Comparison of ENCODE assay signal across 26 cellular contexts in genomic region chr15:99055555-99056134, GRCh38. TPM values are rescaled to one million over a fixed set of nuclear protein-coding genes. Genes with fewer than 3 reads are reported as not detected.
A peak's percentile ranks its signal among the peaks of the same experiment; 100 is the strongest.
DNase-seq lines count a peak whose midpoint lies in the region; ATAC-seq, FAIRE-seq and TF ChIP-seq lines count a peak whose summit lies in the region.
"Had no signal": no experiment of that assay in that cellular context is flagged by ENCODE, and none has a peak within 500 bp of the region (broad histone marks: within the 10 kb centered on the region; RNA-seq: fewer than 3 reads in every experiment).

No MANE protein-coding gene starts in this region.

- FAIRE-seq in A549 (lab: Jason Lieb, UNC) (no peak), K562 (lab: Jason Lieb, UNC) (no peak)
- FAIRE-seq: A204.1, D721Med, GM12878 had no signal

- H3K9me3 ChIP-seq in A549 = no peaks in the 10 kb centered on the region
- H3K9me3 ChIP-seq in K562 (replicated peaks; ENCODE audit: control insufficient read depth, insufficient read depth, low read depth, low read length) = no peaks in the 10 kb centered on the region
- no peaks in the 10 kb centered on the region for H3K9me3 ChIP-seq in osteoblast (ENCODE audit: low read depth, low read length)
- H3K9me3 ChIP-seq: BE2C had no signal

- H3K79me2 ChIP-seq in K562 (ENCODE audit: control insufficient read depth, insufficient read depth, low read length) (no peaks in the 10 kb centered on the region), osteoblast (ENCODE audit: insufficient read depth, low read length) (no peaks in the 10 kb centered on the region)

- H3K4me1 Mint-ChIP-seq in activated CD8-positive, alpha-beta memory T cell treated with anti-CD3 and anti-CD28 coated beads, Interleukin-2, amount 10 ng/mL, durations not matched to agents 7 days and 5 days = peaks cover 9% of the 10 kb centered on the region

- H3K9me1 ChIP-seq in K562 (ENCODE audit: control insufficient read depth, insufficient read depth, low read length) = no peaks in the 10 kb centered on the region

- H4K20me1 ChIP-seq in K562 (replicated peaks; ENCODE audit: control insufficient read depth, insufficient read depth, low read length) (no peaks in the 10 kb centered on the region), osteoblast (ENCODE audit: insufficient read depth, low read length) (no peaks in the 10 kb centered on the region)
- H4K20me1 ChIP-seq: BLaER1 treated with 17β-estradiol and CSF1 and Interleukin-3, amounts not matched to agents 10 nM and 100 nM had no signal

- H3K27ac ChIP-seq in A549 = 0 out of 6 replicates have a peak overlapping the region, but pooled peaks of 1 of the 2 experiments have one; percentile 4
- no peak overlapping the region for H3K27ac ChIP-seq in K562 (ENCODE audit: extremely low read depth, low read depth, low read length)
- H3K27ac ChIP-seq in osteoblast (ENCODE audit: low read depth, low read length) = no peak overlapping the region
- H3K27ac ChIP-seq: 22Rv1; BLaER1 treated with 17β-estradiol and CSF1 and Interleukin-3, amounts not matched to agents 10 nM and 100 nM had no signal

- H3K27me3 ChIP-seq in K562 (ENCODE audit: control insufficient read depth in 2 of 2, insufficient read depth in 2 of 2, low read length in 2 of 2) = peaks cover 19 to 53% of the 10 kb centered on the region in 2 experiments; a peak in 3 of 5 replicates
- peaks cover 6% of the 10 kb centered on the region for H3K27me3 ChIP-seq in osteoblast (ENCODE audit: insufficient read depth, low read length)

- H2AFZ ChIP-seq in K562 (ENCODE audit: low read depth, low read length) (no peak overlapping the region), osteoblast (ENCODE audit: low read length) (no peak overlapping the region)
- H2AFZ ChIP-seq: GM23338 had no signal

- H3K4me3 ChIP-seq in A549 = no peak overlapping the region
- no peak overlapping the region for H3K4me3 ChIP-seq in K562
- no peak overlapping the region for H3K4me3 ChIP-seq in osteoblast (ENCODE audit: insufficient read depth, low read length)
- H3K4me3 ChIP-seq: BLaER1 treated with 17β-estradiol and CSF1 and Interleukin-3, amounts not matched to agents 10 nM and 100 nM; GM12878; GM23338 had no signal

- H3K4me3 Mint-ChIP-seq in activated CD8-positive, alpha-beta memory T cell treated with anti-CD3 and anti-CD28 coated beads, Interleukin-2, amount 10 ng/mL, durations not matched to agents 7 days and 5 days = no peak overlapping the region
- H3K4me3 Mint-ChIP-seq: CD14-positive monocyte; CD4-positive, alpha-beta T cell; GM23338; H9 had no signal

- intact Hi-C loops in K562 (cut with micrococcal nuclease) = loop anchor here (10.0 kb wide), 2 partner anchors 161 to 271 kb away; no protein-coding TSS in a partner anchor

- in situ Hi-C loops in K562 (cut with MboI) = no loop called here

- no peak for ATAC-seq in activated CD8-positive, alpha-beta memory T cell treated with anti-CD3 and anti-CD28 coated beads, Interleukin-2, amount 10 ng/mL, durations not matched to agents 7 days and 5 days
- ATAC-seq in A549 (no peak), K562 (no peak), GM18517 (IDR thresholded peaks at IDR 0.05; ENCODE audit: unreplicated experiment) (no peak)
- ATAC-seq: GM12878, GM23338, HCT116 had no signal

- DNase-seq in activated CD8-positive, alpha-beta memory T cell treated with anti-CD3 and anti-CD28 coated beads for 24 hours = peak; percentile 3
- no peak for DNase-seq in activated CD8-positive, alpha-beta memory T cell treated with anti-CD3 and anti-CD28 coated beads, Interleukin-2, amount 10 ng/mL, durations not matched to agents 7 days and 5 days
- no peak for DNase-seq in A549 (ENCODE audit: low read depth in 1 of 2, low spot score in 1 of 2)
- DNase-seq in K562 (ENCODE audit: extremely low read depth in 1 of 4, low spot score in 3 of 4) = no peak
- DNase-seq in osteoblast (ENCODE audit: insufficient read length, low spot score, missing footprints) = peak; percentile 79
- DNase-seq in activated CD4-positive, alpha-beta T cell treated with anti-CD3 and anti-CD28 coated beads, Interleukin-2, amount 50 U/mL, for 1 hour = no peak
- no peak for DNase-seq in stimulated activated CD4-positive, alpha-beta T cell treated with anti-CD3 and anti-CD28 coated beads, Interleukin-4, amount 100 ng/mL, for 24 hours
- DNase-seq: ACHN; AML-193; BE2C; CD4-positive, alpha-beta T cell; CD8-positive, alpha-beta memory T cell; DMS79; EL; GDM1 had no signal

- TF ChIP-seq POLR2A in A549 (IDR thresholded peaks at IDR 0.05; ENCODE audit: low read length) (no peak), K562 (conservative IDR thresholded peaks at IDR 0.05) (no peak)

- H3K36me3 ChIP-seq in K562 (ENCODE audit: control insufficient read depth, insufficient read depth, low read length) (no peaks in the 10 kb centered on the region), osteoblast (ENCODE audit: insufficient read depth, low read length) (no peaks in the 10 kb centered on the region)
- H3K36me3 ChIP-seq: BE2C; BLaER1 treated with 17β-estradiol and CSF1 and Interleukin-3, amounts not matched to agents 10 nM and 100 nM had no signal

- 66% methylated on average over 6 of the region's 6 CpGs for WGBS in A549 (ENCODE audit: missing lambda C conversion rate)
- 2% methylated on average over 6 of the region's 6 CpGs for WGBS in K562 (ENCODE audit: insufficient coverage, low coverage, missing lambda C conversion rate)

- H3K9me3 Mint-ChIP-seq in activated CD8-positive, alpha-beta memory T cell treated with anti-CD3 and anti-CD28 coated beads, Interleukin-2, amount 10 ng/mL, durations not matched to agents 7 days and 5 days (ENCODE audit: low read depth) = no peaks in the 10 kb centered on the region
- H3K9me3 Mint-ChIP-seq: CD4-positive, alpha-beta T cell; GM23338; H9 had no signal

- TF ChIP-seq EP300 in A549 (IDR thresholded peaks at IDR 0.05) (no peak), K562 (IDR thresholded peaks at IDR 0.05; ENCODE audit: low read length) (no peak)

- H3K4me1 ChIP-seq in A549 = peaks cover 25% of the 10 kb centered on the region
- peaks cover 0 to 9% of the 10 kb centered on the region in 2 experiments; a peak in 2 of 5 replicates for H3K4me1 ChIP-seq in K562 (replicated peaks in 1 of 2; ENCODE audit: control insufficient read depth in 2 of 2, insufficient read depth in 2 of 2, low read length in 2 of 2)
- peaks cover 8% of the 10 kb centered on the region for H3K4me1 ChIP-seq in osteoblast (ENCODE audit: insufficient read depth, low read length)
- H3K4me1 ChIP-seq: BE2C had no signal

- no peak overlapping the region for H3K9ac ChIP-seq in K562 (ENCODE audit: insufficient read depth in 1 of 2, low read depth in 2 of 2, low read length in 2 of 2)
- H3K9ac ChIP-seq: BLaER1 treated with 17β-estradiol and CSF1 and Interleukin-3, amounts not matched to agents 10 nM and 100 nM had no signal

- CTCF ChIA-PET in activated CD8-positive, alpha-beta memory T cell treated with anti-CD3 and anti-CD28 coated beads, Interleukin-2, amount 10 ng/mL, durations not matched to agents 7 days and 5 days (lab: Charles Lee) = interaction anchor here (5.2 kb wide), 1 partner anchor 23 kb away, joined by 38 read pairs; no protein-coding TSS in a partner anchor
- CTCF ChIA-PET in A549 (lab: Yijun Ruan, JAX) = interaction anchor here (0.9 to 16.2 kb wide), 4 partner anchors 13 to 537 kb away, joined by 3 to 227 read pairs (median 4); no protein-coding TSS in a partner anchor
- CTCF ChIA-PET in K562 (lab: Yijun Ruan, JAX; ENCODE audit: low intra/inter-chr PET ratio) = no interaction called here

- TF ChIP-seq CTCF in A549 (IDR thresholded peaks at IDR 0.05) = no peak
- no peak for TF ChIP-seq CTCF in K562 (IDR thresholded peaks at IDR 0.05 in 2 of 3, conservative IDR thresholded peaks at IDR 0.05 in 1 of 3; ENCODE audit: insufficient read depth in 2 of 3, low read depth in 1 of 3, low read length in 3 of 3)
- TF ChIP-seq CTCF in osteoblast (IDR thresholded peaks at IDR 0.05; ENCODE audit: extremely low read depth, low read depth, low read length) = no peak

- no peaks in the 10 kb centered on the region for H3K36me3 Mint-ChIP-seq in activated CD8-positive, alpha-beta memory T cell treated with anti-CD3 and anti-CD28 coated beads, Interleukin-2, amount 10 ng/mL, durations not matched to agents 7 days and 5 days
- H3K36me3 Mint-ChIP-seq: CD8-positive, alpha-beta memory T cell had no signal

- TF ChIP-seq RAD21 in A549 (conservative IDR thresholded peaks at IDR 0.05 in 1 of 2, IDR thresholded peaks at IDR 0.05 in 1 of 2) = no peak
- TF ChIP-seq RAD21 in K562 (CRISPR knock-in tag; conservative IDR thresholded peaks at IDR 0.05 in 1 of 2, IDR thresholded peaks at IDR 0.05 in 1 of 2) = no peak

- no TSS peak for BruUV-seq in K562 (replicated peaks; lab: Mats Ljungman, UMichigan)

- peaks cover 31% of the 10 kb centered on the region for H3K27me3 Mint-ChIP-seq in activated CD8-positive, alpha-beta memory T cell treated with anti-CD3 and anti-CD28 coated beads, Interleukin-2, amount 10 ng/mL, durations not matched to agents 7 days and 5 days

- H3K4me2 ChIP-seq in A549 = no peak overlapping the region
- H3K4me2 ChIP-seq in K562 (ENCODE audit: insufficient read depth, low read length) = no peak overlapping the region
- no peak overlapping the region for H3K4me2 ChIP-seq in osteoblast (ENCODE audit: insufficient read depth, low read length)
- H3K4me2 ChIP-seq: BLaER1 treated with 17β-estradiol and CSF1 and Interleukin-3, amounts not matched to agents 10 nM and 100 nM; GM23338 had no signal

- H3K27ac Mint-ChIP-seq in activated CD8-positive, alpha-beta memory T cell treated with anti-CD3 and anti-CD28 coated beads, Interleukin-2, amount 10 ng/mL, durations not matched to agents 7 days and 5 days = no peak overlapping the region
- H3K27ac Mint-ChIP-seq: CD4-positive, alpha-beta T cell; CD8-positive, alpha-beta memory T cell; H9 had no signal

- POLR2A ChIA-PET in A549 (lab: Yijun Ruan, JAX) = no interaction called here
- POLR2A ChIA-PET in K562 (lab: Yijun Ruan, JAX) = interaction anchor here (1.1 kb wide), 1 partner anchor 14 kb away, joined by 4 read pairs; no protein-coding TSS in a partner anchor

RNA-seq across cellular contexts. Expression of gene PGPEP1L, which starts 48.1 kb away (rescaled TPM):
- not detected for total RNA-seq in activated CD8-positive, alpha-beta memory T cell treated with anti-CD3 and anti-CD28 coated beads, Interleukin-2, amount 10 ng/mL, durations not matched to agents 7 days and 5 days
- polyA plus RNA-seq in A549 (2011; rRNA removed) = not detected in 2 replicates
- 0.03 TPM in 1 of 2 replicates, not detected in the other for polyA plus RNA-seq in A549 (2012; cell fraction: cytosol; rRNA removed)
- polyA plus RNA-seq in A549 (2012; cell fraction: nucleus; rRNA removed) = 0.13 TPM in 1 of 2 replicates, not detected in the other
- not detected in 3 replicates for polyA plus RNA-seq in A549 (2017; fragmentation: RNase III; extraction: RNeasy Plus Mini Kit Qiagen cat#74134 plus additional on column Dnase treatment)
- 0.24 TPM in 1 of 2 replicates, not detected in the other for polyA minus RNA-seq in A549 (2011; rRNA and poly(A)+ RNA removed)
- 0.21 and 0.28 TPM in 2 replicates for total RNA-seq in K562 (2011; cell fraction: chromatin; rRNA removed; ENCODE audit: low replicate concordance)
- total RNA-seq in K562 (2011; cell fraction: nucleolus; rRNA removed) = 0.39 and 0.50 TPM in 2 replicates
- total RNA-seq in K562 (2011; cell fraction: nucleoplasm; rRNA removed) = 0.37 TPM in 1 of 2 replicates, not detected in the other
- not detected in 2 replicates for total RNA-seq in K562 (2014; rRNA removed)
- 0.07 TPM in 1 of 2 replicates, not detected in the other for total RNA-seq in K562 (2014; rRNA removed; fragmentation: Illumina TruSeq; extraction: Trizol)
- total RNA-seq in K562 (2015; rRNA removed; fragmentation: Illumina TruSeq; extraction: Trizol) = not detected in 2 replicates
- total RNA-seq in K562 (2021) = not detected in 2 replicates
- 0.07 and 0.11 TPM in 2 replicates for polyA plus RNA-seq in K562 (2011; rRNA removed)
- 0.15 TPM in 1 of 2 replicates, not detected in the other for polyA plus RNA-seq in K562 (2011; cell fraction: cytosol; rRNA removed)
- polyA plus RNA-seq in K562 (2011; cell fraction: nucleus; rRNA removed) = 0.47 TPM in 1 of 2 replicates, not detected in the other
- 0.25 TPM in 1 of 2 replicates, not detected in the other for polyA plus RNA-seq in K562 (2012)
- 0.15 TPM in 1 of 2 replicates, not detected in the other for polyA plus RNA-seq in K562 (2014; fragmentation: Illumina TruSeq; extraction: Trizol)
- polyA plus RNA-seq in K562 (2014; fragmentation: Nextera tagmentation; extraction: Ambion mirVana) = not detected
- polyA plus RNA-seq in K562 (2014; rRNA removed) = 0.17 and 0.88 TPM in 2 replicates
- polyA minus RNA-seq in K562 (2011; rRNA and poly(A)+ RNA removed) = not detected in 2 replicates
- not detected in 2 replicates for polyA minus RNA-seq in K562 (2011; cell fraction: cytosol; rRNA and poly(A)+ RNA removed)
- 0.22 and 0.27 TPM in 2 replicates for polyA minus RNA-seq in K562 (2011; cell fraction: nucleus; rRNA and poly(A)+ RNA removed)
- not detected in 2 replicates for total RNA-seq in osteoblast
- total RNA-seq: CD4-positive, alpha-beta T cell; CD8-positive, alpha-beta memory T cell; GM12878; GM23338; H4; H9 had no signal
- polyA plus RNA-seq: CD14-positive monocyte; CD8-positive, alpha-beta memory T cell; GM12878; GM23338 had no signal

RNA-seq across cellular contexts. Expression of gene SYNM, which starts 49.2 kb away (rescaled TPM):
- total RNA-seq in activated CD8-positive, alpha-beta memory T cell treated with anti-CD3 and anti-CD28 coated beads, Interleukin-2, amount 10 ng/mL, durations not matched to agents 7 days and 5 days = 1 to 10 TPM; 1.5 TPM
- 22.6 and 23.7 TPM in 2 replicates for polyA plus RNA-seq in A549 (2011; rRNA removed)
- 9.5 and 10.9 TPM in 2 replicates for polyA plus RNA-seq in A549 (2012; cell fraction: cytosol; rRNA removed)
- polyA plus RNA-seq in A549 (2012; cell fraction: nucleus; rRNA removed) = 40.1 and 57.2 TPM in 2 replicates
- polyA plus RNA-seq in A549 (2017; fragmentation: RNase III; extraction: RNeasy Plus Mini Kit Qiagen cat#74134 plus additional on column Dnase treatment) = 34.1 to 37.7 TPM (median 34.2 TPM) in 3 replicates
- polyA minus RNA-seq in A549 (2011; rRNA and poly(A)+ RNA removed) = 21.7 and 24.7 TPM in 2 replicates
- total RNA-seq in K562 (2011; cell fraction: chromatin; rRNA removed; ENCODE audit: low replicate concordance) = 0.11 and 0.16 TPM in 2 replicates
- 0.13 and 0.17 TPM in 2 replicates for total RNA-seq in K562 (2011; cell fraction: nucleolus; rRNA removed)
- total RNA-seq in K562 (2011; cell fraction: nucleoplasm; rRNA removed) = 0.22 and 0.23 TPM in 2 replicates
- 0.09 and 0.12 TPM in 2 replicates for total RNA-seq in K562 (2014; rRNA removed)
- 0.16 and 0.18 TPM in 2 replicates for total RNA-seq in K562 (2014; rRNA removed; fragmentation: Illumina TruSeq; extraction: Trizol)
- total RNA-seq in K562 (2015; rRNA removed; fragmentation: Illumina TruSeq; extraction: Trizol) = 0.30 and 0.33 TPM in 2 replicates
- total RNA-seq in K562 (2021) = 0.18 TPM in 2 replicates
- 0.08 TPM in 1 of 2 replicates, not detected in the other for polyA plus RNA-seq in K562 (2011; rRNA removed)
- polyA plus RNA-seq in K562 (2011; cell fraction: cytosol; rRNA removed) = 0.01 and 0.06 TPM in 2 replicates
- polyA plus RNA-seq in K562 (2011; cell fraction: nucleus; rRNA removed) = 0.06 and 0.58 TPM in 2 replicates
- polyA plus RNA-seq in K562 (2012) = 0.27 and 0.43 TPM in 2 replicates
- polyA plus RNA-seq in K562 (2014; fragmentation: Illumina TruSeq; extraction: Trizol) = 0.13 and 0.21 TPM in 2 replicates
- under 1 TPM; 0.01 TPM for polyA plus RNA-seq in K562 (2014; fragmentation: Nextera tagmentation; extraction: Ambion mirVana)
- 0.18 and 0.42 TPM in 2 replicates for polyA plus RNA-seq in K562 (2014; rRNA removed)
- 0.04 TPM in 1 of 2 replicates, not detected in the other for polyA minus RNA-seq in K562 (2011; rRNA and poly(A)+ RNA removed)
- polyA minus RNA-seq in K562 (2011; cell fraction: cytosol; rRNA and poly(A)+ RNA removed) = 0.10 and 0.36 TPM in 2 replicates
- polyA minus RNA-seq in K562 (2011; cell fraction: nucleus; rRNA and poly(A)+ RNA removed) = 0.13 TPM in 1 of 2 replicates, not detected in the other
- total RNA-seq in osteoblast = 4.0 and 4.4 TPM in 2 replicates

Comparison
In these comparisons a context has a peak if more than half of its experiments do, and no peak if none do; other contexts are left out.
1. DNase-seq: peak in activated CD8-positive, alpha-beta memory T cell treated with anti-CD3 and anti-CD28 coated beads for 24 hours (single experiment) and osteoblast (single experiment); none in activated CD8-positive, alpha-beta memory T cell treated with anti-CD3 and anti-CD28 coated beads, Interleukin-2, amount 10 ng/mL, durations not matched to agents 7 days and 5 days (single experiment), A549 (0 of 2), K562 (0 of 4), activated CD4-positive, alpha-beta T cell treated with anti-CD3 and anti-CD28 coated beads, Interleukin-2, amount 50 U/mL, for 1 hour (single experiment) and stimulated activated CD4-positive, alpha-beta T cell treated with anti-CD3 and anti-CD28 coated beads, Interleukin-4, amount 100 ng/mL, for 24 hours (single experiment).